In the genomic region with DNA sequence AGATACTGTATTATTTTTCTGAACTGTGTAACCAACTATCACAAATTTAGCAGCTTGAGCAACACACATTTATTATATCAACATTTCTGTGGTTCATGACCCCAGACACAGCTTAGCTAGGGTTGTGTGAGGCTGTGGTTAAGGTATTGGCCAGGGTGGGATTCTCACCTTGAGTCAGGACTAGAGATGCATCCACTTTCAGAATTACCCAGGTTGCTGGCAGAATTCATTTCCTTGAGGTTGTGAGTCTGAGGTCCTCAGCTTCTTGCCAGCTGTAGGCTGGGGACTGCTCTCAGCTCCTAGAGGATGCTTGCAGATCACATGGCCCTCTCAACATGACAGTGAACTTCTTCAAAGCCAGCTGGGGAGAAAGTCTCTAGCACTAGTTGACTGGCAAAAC, we compare ENCODE assay signal across 10 cellular contexts.
DNase-seq lines count a peak whose midpoint lies in the region; ATAC-seq and TF ChIP-seq lines count a peak whose summit lies in the region.
"Had no signal": no experiment of that assay in that cellular context is flagged by ENCODE, and none has a peak within 500 bp of the region (broad histone marks: within the 10 kb centered on the region; RNA-seq: fewer than 3 reads in every experiment).

No MANE protein-coding gene starts in this region.

- intact Hi-C loops in left ventricle myocardium inferior (cut with micrococcal nuclease) = no loop called here

- H3K9me3 ChIP-seq in left ventricle myocardium inferior (replicated peaks) = no peaks in the 10 kb centered on the region

- no peak for TF ChIP-seq CTCF in left ventricle myocardium inferior (IDR thresholded peaks at IDR 0.05; ENCODE audit: borderline replicate concordance)

- H3K27ac ChIP-seq in left ventricle myocardium inferior (replicated peaks) = no peak overlapping the region
- H3K27ac ChIP-seq: epithelial cell of prostate had no signal

- peak; percentile 86 for ATAC-seq in GM21576 (IDR thresholded peaks at IDR 0.05; ENCODE audit: unreplicated experiment)
- ATAC-seq in HG03439 (IDR thresholded peaks at IDR 0.05; ENCODE audit: unreplicated experiment) = peak; percentile 61
- ATAC-seq: left cardiac atrium had no signal

- DNase-seq in activated CD8-positive, alpha-beta memory T cell treated with anti-CD3 and anti-CD28 coated beads, Interleukin-2, amount 50 U/mL, for 48 hours = peak; percentile 60
- DNase-seq in activated CD8-positive, alpha-beta memory T cell treated with anti-CD3 and anti-CD28 coated beads, Interleukin-2, amount 50 U/mL, for 4 hours = no peak
- DNase-seq in stimulated activated CD8-positive, alpha-beta memory T cell treated with anti-CD3 and anti-CD28 coated beads, Interleukin-15, amount 100 ng/mL, for 48 hours (ENCODE audit: low read depth in 2 of 2) = peak; percentile 27 to 32
- DNase-seq in nucleus accumbens (lab: John Stamatoyannopoulos, UW) = no peak
- DNase-seq in left ventricle myocardium inferior = no peak
- DNase-seq in middle frontal gyrus (ENCODE audit: extremely low spot score, low spot score) = no peak
- DNase-seq: left cardiac atrium had no signal

- H3K36me3 ChIP-seq in left ventricle myocardium inferior = no peaks in the 10 kb centered on the region

- no peaks in the 10 kb centered on the region for H3K27me3 ChIP-seq in left ventricle myocardium inferior (ENCODE audit: low read depth)

- H3K4me1 ChIP-seq in left ventricle myocardium inferior = no peaks in the 10 kb centered on the region

- no peak overlapping the region for H3K4me3 ChIP-seq in left ventricle myocardium inferior

Comparison
In these comparisons a context has a peak if more than half of its experiments do, and no peak if none do; other contexts are left out.
1. DNase-seq: peak in activated CD8-positive, alpha-beta memory T cell treated with anti-CD3 and anti-CD28 coated beads, Interleukin-2, amount 50 U/mL, for 48 hours (single experiment) and stimulated activated CD8-positive, alpha-beta memory T cell treated with anti-CD3 and anti-CD28 coated beads, Interleukin-15, amount 100 ng/mL, for 48 hours (2 of 2); none in activated CD8-positive, alpha-beta memory T cell treated with anti-CD3 and anti-CD28 coated beads, Interleukin-2, amount 50 U/mL, for 4 hours (single experiment), nucleus accumbens (0 of 56), left ventricle myocardium inferior (single experiment) and middle frontal gyrus (single experiment).